Comparison of ENCODE assay signal across 2 cellular contexts in the genomic region with DNA sequence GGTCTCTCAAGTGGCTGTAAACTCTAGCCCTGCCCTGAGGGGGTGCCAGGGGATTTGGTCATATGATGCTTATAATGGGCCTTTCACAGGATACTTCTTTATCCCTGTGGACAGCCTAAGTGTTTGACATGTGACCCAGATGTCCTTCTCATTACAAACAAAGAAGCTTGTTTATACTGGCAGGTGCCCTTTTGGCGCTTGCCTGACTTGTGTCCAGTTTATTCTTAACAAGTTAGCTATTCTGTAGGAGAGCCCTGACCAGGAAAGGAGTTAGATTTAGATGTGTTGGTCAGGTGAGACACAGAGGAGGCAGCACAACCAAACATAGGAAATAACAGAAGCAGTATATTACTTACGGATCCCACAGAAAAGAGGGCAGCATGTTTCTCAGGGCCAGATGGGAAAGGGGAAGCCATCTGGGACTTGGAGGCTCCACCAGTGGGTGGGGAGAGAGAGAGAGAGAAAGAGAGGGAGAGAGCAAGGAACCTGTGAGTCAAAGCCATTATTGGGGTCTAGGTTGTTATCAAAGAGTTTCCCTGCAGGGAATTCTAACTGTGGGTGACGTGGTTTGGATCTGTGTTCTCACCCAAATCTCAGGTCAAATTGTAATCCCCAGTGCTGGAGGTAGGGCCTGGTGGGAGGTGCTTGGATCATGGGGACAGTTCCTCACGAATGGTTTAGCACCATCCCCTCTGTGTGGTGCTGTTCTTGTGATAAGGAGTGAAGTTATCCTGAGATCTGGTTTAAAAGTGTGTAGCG.
TF ChIP-seq lines count a peak whose summit lies in the region.

No MANE protein-coding gene starts in this region.

TF ChIP-seq in GM23338, 12 proteins besides CTCF, POLR2A, EP300 and RAD21 (continued from another document):
- TF ChIP-seq, protein P1, sequence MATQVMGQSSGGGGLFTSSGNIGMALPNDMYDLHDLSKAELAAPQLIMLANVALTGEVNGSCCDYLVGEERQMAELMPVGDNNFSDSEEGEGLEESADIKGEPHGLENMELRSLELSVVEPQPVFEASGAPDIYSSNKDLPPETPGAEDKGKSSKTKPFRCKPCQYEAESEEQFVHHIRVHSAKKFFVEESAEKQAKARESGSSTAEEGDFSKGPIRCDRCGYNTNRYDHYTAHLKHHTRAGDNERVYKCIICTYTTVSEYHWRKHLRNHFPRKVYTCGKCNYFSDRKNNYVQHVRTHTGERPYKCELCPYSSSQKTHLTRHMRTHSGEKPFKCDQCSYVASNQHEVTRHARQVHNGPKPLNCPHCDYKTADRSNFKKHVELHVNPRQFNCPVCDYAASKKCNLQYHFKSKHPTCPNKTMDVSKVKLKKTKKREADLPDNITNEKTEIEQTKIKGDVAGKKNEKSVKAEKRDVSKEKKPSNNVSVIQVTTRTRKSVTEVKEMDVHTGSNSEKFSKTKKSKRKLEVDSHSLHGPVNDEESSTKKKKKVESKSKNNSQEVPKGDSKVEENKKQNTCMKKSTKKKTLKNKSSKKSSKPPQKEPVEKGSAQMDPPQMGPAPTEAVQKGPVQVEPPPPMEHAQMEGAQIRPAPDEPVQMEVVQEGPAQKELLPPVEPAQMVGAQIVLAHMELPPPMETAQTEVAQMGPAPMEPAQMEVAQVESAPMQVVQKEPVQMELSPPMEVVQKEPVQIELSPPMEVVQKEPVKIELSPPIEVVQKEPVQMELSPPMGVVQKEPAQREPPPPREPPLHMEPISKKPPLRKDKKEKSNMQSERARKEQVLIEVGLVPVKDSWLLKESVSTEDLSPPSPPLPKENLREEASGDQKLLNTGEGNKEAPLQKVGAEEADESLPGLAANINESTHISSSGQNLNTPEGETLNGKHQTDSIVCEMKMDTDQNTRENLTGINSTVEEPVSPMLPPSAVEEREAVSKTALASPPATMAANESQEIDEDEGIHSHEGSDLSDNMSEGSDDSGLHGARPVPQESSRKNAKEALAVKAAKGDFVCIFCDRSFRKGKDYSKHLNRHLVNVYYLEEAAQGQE (IDR thresholded peaks at IDR 0.05; ENCODE audit: unreplicated experiment) = no peak
- no peak for TF ChIP-seq NANOG (IDR thresholded peaks at IDR 0.05; ENCODE audit: borderline replicate concordance)
- no peak for TF ChIP-seq ZNF114 (CRISPR knock-in tag; IDR thresholded peaks at IDR 0.05)
- no peak for TF ChIP-seq EZH2 (IDR thresholded peaks at IDR 0.05; ENCODE audit: low read depth, unreplicated experiment)
- TF ChIP-seq JUNB (IDR thresholded peaks at IDR 0.05; ENCODE audit: unreplicated experiment) = no peak
- TF ChIP-seq POLR2AphosphoS5 (IDR thresholded peaks at IDR 0.05; ENCODE audit: low read depth) = no peak
- TF ChIP-seq CREB1 (CRISPR knock-in tag; IDR thresholded peaks at IDR 0.05; ENCODE audit: low read depth) = no peak
- TF ChIP-seq, protein P2, sequence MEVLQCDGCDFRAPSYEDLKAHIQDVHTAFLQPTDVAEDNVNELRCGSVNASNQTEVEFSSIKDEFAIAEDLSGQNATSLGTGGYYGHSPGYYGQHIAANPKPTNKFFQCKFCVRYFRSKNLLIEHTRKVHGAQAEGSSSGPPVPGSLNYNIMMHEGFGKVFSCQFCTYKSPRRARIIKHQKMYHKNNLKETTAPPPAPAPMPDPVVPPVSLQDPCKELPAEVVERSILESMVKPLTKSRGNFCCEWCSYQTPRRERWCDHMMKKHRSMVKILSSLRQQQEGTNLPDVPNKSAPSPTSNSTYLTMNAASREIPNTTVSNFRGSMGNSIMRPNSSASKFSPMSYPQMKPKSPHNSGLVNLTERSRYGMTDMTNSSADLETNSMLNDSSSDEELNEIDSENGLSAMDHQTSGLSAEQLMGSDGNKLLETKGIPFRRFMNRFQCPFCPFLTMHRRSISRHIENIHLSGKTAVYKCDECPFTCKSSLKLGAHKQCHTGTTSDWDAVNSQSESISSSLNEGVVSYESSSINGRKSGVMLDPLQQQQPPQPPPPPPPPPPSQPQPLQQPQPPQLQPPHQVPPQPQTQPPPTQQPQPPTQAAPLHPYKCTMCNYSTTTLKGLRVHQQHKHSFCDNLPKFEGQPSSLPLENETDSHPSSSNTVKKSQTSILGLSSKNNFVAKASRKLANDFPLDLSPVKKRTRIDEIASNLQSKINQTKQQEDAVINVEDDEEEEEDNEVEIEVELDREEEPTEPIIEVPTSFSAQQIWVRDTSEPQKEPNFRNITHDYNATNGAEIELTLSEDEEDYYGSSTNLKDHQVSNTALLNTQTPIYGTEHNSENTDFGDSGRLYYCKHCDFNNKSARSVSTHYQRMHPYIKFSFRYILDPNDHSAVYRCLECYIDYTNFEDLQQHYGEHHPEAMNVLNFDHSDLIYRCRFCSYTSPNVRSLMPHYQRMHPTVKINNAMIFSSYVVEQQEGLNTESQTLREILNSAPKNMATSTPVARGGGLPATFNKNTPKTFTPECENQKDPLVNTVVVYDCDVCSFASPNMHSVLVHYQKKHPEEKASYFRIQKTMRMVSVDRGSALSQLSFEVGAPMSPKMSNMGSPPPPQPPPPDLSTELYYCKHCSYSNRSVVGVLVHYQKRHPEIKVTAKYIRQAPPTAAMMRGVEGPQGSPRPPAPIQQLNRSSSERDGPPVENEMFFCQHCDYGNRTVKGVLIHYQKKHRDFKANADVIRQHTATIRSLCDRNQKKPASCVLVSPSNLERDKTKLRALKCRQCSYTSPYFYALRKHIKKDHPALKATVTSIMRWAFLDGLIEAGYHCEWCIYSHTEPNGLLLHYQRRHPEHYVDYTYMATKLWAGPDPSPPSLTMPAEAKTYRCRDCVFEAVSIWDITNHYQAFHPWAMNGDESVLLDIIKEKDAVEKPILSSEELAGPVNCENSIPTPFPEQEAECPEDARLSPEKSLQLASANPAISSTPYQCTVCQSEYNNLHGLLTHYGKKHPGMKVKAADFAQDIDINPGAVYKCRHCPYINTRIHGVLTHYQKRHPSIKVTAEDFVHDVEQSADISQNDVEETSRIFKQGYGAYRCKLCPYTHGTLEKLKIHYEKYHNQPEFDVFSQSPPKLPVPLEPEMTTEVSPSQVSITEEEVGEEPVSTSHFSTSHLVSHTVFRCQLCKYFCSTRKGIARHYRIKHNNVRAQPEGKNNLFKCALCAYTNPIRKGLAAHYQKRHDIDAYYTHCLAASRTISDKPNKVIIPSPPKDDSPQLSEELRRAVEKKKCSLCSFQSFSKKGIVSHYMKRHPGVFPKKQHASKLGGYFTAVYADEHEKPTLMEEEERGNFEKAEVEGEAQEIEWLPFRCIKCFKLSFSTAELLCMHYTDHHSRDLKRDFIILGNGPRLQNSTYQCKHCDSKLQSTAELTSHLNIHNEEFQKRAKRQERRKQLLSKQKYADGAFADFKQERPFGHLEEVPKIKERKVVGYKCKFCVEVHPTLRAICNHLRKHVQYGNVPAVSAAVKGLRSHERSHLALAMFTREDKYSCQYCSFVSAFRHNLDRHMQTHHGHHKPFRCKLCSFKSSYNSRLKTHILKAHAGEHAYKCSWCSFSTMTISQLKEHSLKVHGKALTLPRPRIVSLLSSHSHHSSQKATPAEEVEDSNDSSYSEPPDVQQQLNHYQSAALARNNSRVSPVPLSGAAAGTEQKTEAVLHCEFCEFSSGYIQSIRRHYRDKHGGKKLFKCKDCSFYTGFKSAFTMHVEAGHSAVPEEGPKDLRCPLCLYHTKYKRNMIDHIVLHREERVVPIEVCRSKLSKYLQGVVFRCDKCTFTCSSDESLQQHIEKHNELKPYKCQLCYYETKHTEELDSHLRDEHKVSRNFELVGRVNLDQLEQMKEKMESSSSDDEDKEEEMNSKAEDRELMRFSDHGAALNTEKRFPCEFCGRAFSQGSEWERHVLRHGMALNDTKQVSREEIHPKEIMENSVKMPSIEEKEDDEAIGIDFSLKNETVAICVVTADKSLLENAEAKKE (CRISPR knock-in tag; IDR thresholded peaks at IDR 0.05) = no peak
- no peak for TF ChIP-seq EZH2phosphoT487 (IDR thresholded peaks at IDR 0.05; ENCODE audit: unreplicated experiment)

TF ChIP-seq in WTC11, 78 proteins besides CTCF, POLR2A, EP300 and RAD21 (continued from another document):
- TF ChIP-seq, protein P3, sequence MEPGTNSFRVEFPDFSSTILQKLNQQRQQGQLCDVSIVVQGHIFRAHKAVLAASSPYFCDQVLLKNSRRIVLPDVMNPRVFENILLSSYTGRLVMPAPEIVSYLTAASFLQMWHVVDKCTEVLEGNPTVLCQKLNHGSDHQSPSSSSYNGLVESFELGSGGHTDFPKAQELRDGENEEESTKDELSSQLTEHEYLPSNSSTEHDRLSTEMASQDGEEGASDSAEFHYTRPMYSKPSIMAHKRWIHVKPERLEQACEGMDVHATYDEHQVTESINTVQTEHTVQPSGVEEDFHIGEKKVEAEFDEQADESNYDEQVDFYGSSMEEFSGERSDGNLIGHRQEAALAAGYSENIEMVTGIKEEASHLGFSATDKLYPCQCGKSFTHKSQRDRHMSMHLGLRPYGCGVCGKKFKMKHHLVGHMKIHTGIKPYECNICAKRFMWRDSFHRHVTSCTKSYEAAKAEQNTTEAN (CRISPR knock-in tag; IDR thresholded peaks at IDR 0.05) = no peak
- TF ChIP-seq, protein P4, sequence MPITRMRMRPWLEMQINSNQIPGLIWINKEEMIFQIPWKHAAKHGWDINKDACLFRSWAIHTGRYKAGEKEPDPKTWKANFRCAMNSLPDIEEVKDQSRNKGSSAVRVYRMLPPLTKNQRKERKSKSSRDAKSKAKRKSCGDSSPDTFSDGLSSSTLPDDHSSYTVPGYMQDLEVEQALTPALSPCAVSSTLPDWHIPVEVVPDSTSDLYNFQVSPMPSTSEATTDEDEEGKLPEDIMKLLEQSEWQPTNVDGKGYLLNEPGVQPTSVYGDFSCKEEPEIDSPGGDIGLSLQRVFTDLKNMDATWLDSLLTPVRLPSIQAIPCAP (CRISPR knock-in tag; IDR thresholded peaks at IDR 0.05) = no peak
- TF ChIP-seq ATF1 (CRISPR knock-in tag; IDR thresholded peaks at IDR 0.05) = no peak
- TF ChIP-seq FOXP1 (CRISPR knock-in tag; IDR thresholded peaks at IDR 0.05; ENCODE audit: borderline replicate concordance) = no peak
- no peak for TF ChIP-seq NFYB (CRISPR knock-in tag; conservative IDR thresholded peaks at IDR 0.05; ENCODE audit: low read depth)
- TF ChIP-seq ZNF416 (CRISPR knock-in tag; IDR thresholded peaks at IDR 0.05) = no peak
- TF ChIP-seq NFE2L1 (CRISPR knock-in tag; IDR thresholded peaks at IDR 0.05) = no peak
- no peak for TF ChIP-seq RELA (CRISPR knock-in tag; IDR thresholded peaks at IDR 0.05; ENCODE audit: borderline replicate concordance)
- TF ChIP-seq ZNF671 (CRISPR knock-in tag; IDR thresholded peaks at IDR 0.05) = no peak
- TF ChIP-seq, protein P5, sequence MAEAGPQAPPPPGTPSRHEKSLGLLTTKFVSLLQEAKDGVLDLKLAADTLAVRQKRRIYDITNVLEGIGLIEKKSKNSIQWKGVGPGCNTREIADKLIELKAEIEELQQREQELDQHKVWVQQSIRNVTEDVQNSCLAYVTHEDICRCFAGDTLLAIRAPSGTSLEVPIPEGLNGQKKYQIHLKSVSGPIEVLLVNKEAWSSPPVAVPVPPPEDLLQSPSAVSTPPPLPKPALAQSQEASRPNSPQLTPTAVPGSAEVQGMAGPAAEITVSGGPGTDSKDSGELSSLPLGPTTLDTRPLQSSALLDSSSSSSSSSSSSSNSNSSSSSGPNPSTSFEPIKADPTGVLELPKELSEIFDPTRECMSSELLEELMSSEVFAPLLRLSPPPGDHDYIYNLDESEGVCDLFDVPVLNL (CRISPR knock-in tag; IDR thresholded peaks at IDR 0.05; ENCODE audit: borderline replicate concordance, low read depth) = no peak
- TF ChIP-seq GRHL2 (CRISPR knock-in tag; IDR thresholded peaks at IDR 0.05; ENCODE audit: insufficient replicate concordance, severe bottlenecking) = no peak
- TF ChIP-seq MYBL2 (CRISPR knock-in tag; IDR thresholded peaks at IDR 0.05) = no peak
